In the genomic region with DNA sequence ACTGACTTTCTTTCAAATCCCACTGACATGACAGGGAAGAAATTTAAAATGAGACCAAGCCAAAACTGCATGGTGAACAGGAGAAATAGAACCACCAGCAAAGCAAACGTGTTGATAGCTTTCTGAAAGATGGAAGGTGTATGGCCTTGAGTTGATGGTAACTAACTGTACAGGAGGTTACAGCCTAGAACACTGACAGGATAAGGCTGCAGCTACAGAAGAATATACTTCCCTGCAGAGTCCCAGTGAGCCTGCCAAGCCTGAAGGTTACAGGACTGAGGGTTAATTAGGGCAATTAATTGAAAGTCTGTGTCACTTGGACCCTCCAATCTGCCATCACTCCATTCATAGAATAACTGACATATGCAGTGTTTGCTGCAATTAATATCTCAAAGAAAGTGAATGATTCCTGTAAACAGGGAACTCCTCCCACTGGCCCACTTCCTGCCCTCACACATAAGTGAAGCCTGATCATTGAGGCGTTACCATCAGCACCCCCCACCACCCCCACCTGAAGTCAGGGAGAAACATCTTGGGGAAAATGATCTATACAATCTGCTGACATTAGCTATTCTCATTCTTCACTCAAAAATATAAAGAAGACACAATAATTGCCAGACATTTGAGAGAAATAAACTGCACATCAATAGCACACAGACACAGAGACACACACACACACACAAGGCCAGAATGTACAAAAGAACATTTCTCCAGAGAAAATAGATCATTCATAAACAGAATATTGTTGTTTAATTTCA, we compare ENCODE assay signal across 16 cellular contexts.
DNase-seq lines count a peak whose midpoint lies in the region; ATAC-seq, FAIRE-seq and TF ChIP-seq lines count a peak whose summit lies in the region.
"Had no signal": no experiment of that assay in that cellular context is flagged by ENCODE, and none has a peak within 500 bp of the region (broad histone marks: within the 10 kb centered on the region; RNA-seq: fewer than 3 reads in every experiment).

No MANE protein-coding gene starts in this region.

- in situ Hi-C loops in HepG2 (cut with HindIII; ENCODE audit: extremely low pct_ligation_motif_present, low pct_unique_long_range_greater_than_20kb) = no loop called here

- FAIRE-seq in HepG2 (lab: Jason Lieb, UNC) (no peak), small intestine (lab: Jason Lieb, UNC) (no peak)

- POLR2A ChIA-PET in HepG2 (lab: Yijun Ruan, JAX) = no interaction called here

- peak; percentile 14 for DNase-seq in NCI-H748 (lab: John Stamatoyannopoulos, UW; ENCODE audit: unreplicated experiment)
- no peak for DNase-seq in NCI-H748 treated with DMSO at 0.1 percent for 48 hours (lab: John Stamatoyannopoulos, UW)
- DNase-seq in HepG2 (ENCODE audit: low spot score) = no peak
- no peak for DNase-seq in mesenteric fat pad (ENCODE audit: low spot score)
- DNase-seq in SKM-1 (lab: John Stamatoyannopoulos, UW; ENCODE audit: unreplicated experiment) = no peak
- no peak for DNase-seq in small intestine
- DNase-seq: ACHN, DMS79, left cardiac atrium, NCI-H774 had no signal

- H3K4me3 ChIP-seq in HepG2 (replicated peaks in 1 of 3; ENCODE audit: insufficient read depth in 1 of 3, low read depth in 2 of 3, low read length in 3 of 3) = no peak overlapping the region
- no peak overlapping the region for H3K4me3 ChIP-seq in small intestine (ENCODE audit: low read depth in 1 of 2, low read length in 2 of 2)
- H3K4me3 ChIP-seq: breast epithelium, SJSA1, thyroid gland had no signal

- H3K36me3 ChIP-seq in HepG2 (replicated peaks in 1 of 2; ENCODE audit: control insufficient read depth in 1 of 2, insufficient read depth in 2 of 2, low read length in 2 of 2) = no peaks in the 10 kb centered on the region
- H3K36me3 ChIP-seq in small intestine (ENCODE audit: control insufficient read depth in 2 of 2, insufficient read depth in 2 of 2, low read length in 2 of 2) = no peaks in the 10 kb centered on the region
- H3K36me3 ChIP-seq: breast epithelium, SJSA1 had no signal

- H3K4me1 ChIP-seq in HepG2 (ENCODE audit: insufficient read depth, low read length) (no peaks in the 10 kb centered on the region), small intestine (ENCODE audit: control insufficient read depth in 2 of 2, insufficient read depth in 1 of 2, low read depth in 1 of 2, low read length in 1 of 2) (no peaks in the 10 kb centered on the region)
- H3K4me1 ChIP-seq: breast epithelium, SJSA1 had no signal

- no peaks in the 10 kb centered on the region for H3K79me2 ChIP-seq in HepG2 (ENCODE audit: insufficient read depth, low read length)

- TF ChIP-seq EP300 in HepG2 (IDR thresholded peaks at IDR 0.05; ENCODE audit: low read depth in 2 of 2, low read length in 2 of 2) (no peak), HepG2 (CRISPR knock-in tag; IDR thresholded peaks at IDR 0.05; ENCODE audit: borderline replicate concordance) (no peak)

- no peak for TF ChIP-seq CTCF in HepG2 (CRISPR knock-in tag; IDR thresholded peaks at IDR 0.05)

- H2AFZ ChIP-seq in HepG2 (ENCODE audit: low read length) = no peak overlapping the region

- ATAC-seq in GM21515 (IDR thresholded peaks at IDR 0.05; ENCODE audit: unreplicated experiment) = peak; percentile 49
- ATAC-seq in HG03442 (IDR thresholded peaks at IDR 0.05; ENCODE audit: unreplicated experiment) = peak; percentile 79
- ATAC-seq in HepG2 = no peak
- ATAC-seq: HCT116, left cardiac atrium had no signal

- CTCF ChIA-PET in HepG2 (lab: Yijun Ruan, JAX; ENCODE audit: low intra/inter-chr PET ratio, low total read pairs) = no interaction called here

- no peak overlapping the region for H3K9ac ChIP-seq in HepG2 (ENCODE audit: insufficient read depth, low read depth, low read length)

- no peak for TF ChIP-seq POLR2A in HepG2 (IDR thresholded peaks at IDR 0.05; ENCODE audit: insufficient read depth in 1 of 2, low read depth in 2 of 2, low read length in 2 of 2)

- TF ChIP-seq RAD21 in HepG2 (CRISPR knock-in tag; IDR thresholded peaks at IDR 0.05) = no peak

- WGBS in HepG2 (ENCODE audit: low lambda C conversion rate) = 39% methylated on average over 2 of the region's 2 CpGs
- 42 to 65% (median 51%) methylated on average over 2 of the region's 2 CpGs for WGBS in small intestine, 3 donors

- H3K27me3 ChIP-seq in HepG2 (ENCODE audit: control insufficient read depth in 1 of 2, insufficient read depth in 2 of 2, low read length in 2 of 2) = no peaks in the 10 kb centered on the region
- no peaks in the 10 kb centered on the region for H3K27me3 ChIP-seq in small intestine (ENCODE audit: control insufficient read depth in 2 of 2, insufficient read depth in 2 of 2, low read length in 2 of 2)
- H3K27me3 ChIP-seq: breast epithelium, SJSA1, thyroid gland had no signal

- H4K20me1 ChIP-seq in HepG2 (ENCODE audit: insufficient read depth, low read length) = no peaks in the 10 kb centered on the region

- intact Hi-C loops in HepG2 (cut with micrococcal nuclease; ENCODE audit: unreplicated experiment) = no loop called here

- no peaks in the 10 kb centered on the region for H3K9me3 ChIP-seq in HepG2 (ENCODE audit: low read length)
- no peaks in the 10 kb centered on the region for H3K9me3 ChIP-seq in small intestine (ENCODE audit: control insufficient read depth, low read depth)
- H3K9me3 ChIP-seq: breast epithelium, SJSA1, thyroid gland had no signal

- H3K27ac ChIP-seq in HepG2 (ENCODE audit: extremely low read length, insufficient read depth, low read length) (no peak overlapping the region), small intestine (ENCODE audit: low read depth in 1 of 2, low read length in 1 of 2) (no peak overlapping the region)
- H3K27ac ChIP-seq: breast epithelium, SJSA1 had no signal

- BruUV-seq in HepG2 (replicated peaks; lab: Mats Ljungman, UMichigan) = no TSS peak

- H3K4me2 ChIP-seq in HepG2 (ENCODE audit: low read depth, low read length) = no peak overlapping the region

TF ChIP-seq in HepG2, 621 proteins besides CTCF, POLR2A, EP300 and RAD21:
- TF ChIP-seq, protein P1, sequence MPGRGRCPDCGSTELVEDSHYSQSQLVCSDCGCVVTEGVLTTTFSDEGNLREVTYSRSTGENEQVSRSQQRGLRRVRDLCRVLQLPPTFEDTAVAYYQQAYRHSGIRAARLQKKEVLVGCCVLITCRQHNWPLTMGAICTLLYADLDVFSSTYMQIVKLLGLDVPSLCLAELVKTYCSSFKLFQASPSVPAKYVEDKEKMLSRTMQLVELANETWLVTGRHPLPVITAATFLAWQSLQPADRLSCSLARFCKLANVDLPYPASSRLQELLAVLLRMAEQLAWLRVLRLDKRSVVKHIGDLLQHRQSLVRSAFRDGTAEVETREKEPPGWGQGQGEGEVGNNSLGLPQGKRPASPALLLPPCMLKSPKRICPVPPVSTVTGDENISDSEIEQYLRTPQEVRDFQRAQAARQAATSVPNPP (CRISPR knock-in tag; IDR thresholded peaks at IDR 0.05) = no peak
- TF ChIP-seq MAFK (conservative IDR thresholded peaks at IDR 0.05 in 1 of 2, IDR thresholded peaks at IDR 0.05 in 1 of 2; ENCODE audit: low read length in 2 of 2) = peak in 1 of 2 experiments; percentile 71; a peak in 2 of 4 replicates
- TF ChIP-seq SMAD3 (CRISPR knock-in tag; IDR thresholded peaks at IDR 0.05) = no peak
- TF ChIP-seq ELF1 (CRISPR knock-in tag; IDR thresholded peaks at IDR 0.05) = no peak
- TF ChIP-seq RFX1 (IDR thresholded peaks at IDR 0.05) = no peak
- peak; percentile 26; the same call in 1 of the 2 replicates for TF ChIP-seq MAFF (IDR thresholded peaks at IDR 0.05; ENCODE audit: low read depth, low read length)
TF ChIP-seq in HepG2: peak in this region for 2.
